5 cellular contexts compared by ENCODE assay signal in genomic region chr4:186906722-186907121, GRCh38.
"Had no signal": no experiment of that assay in that cellular context is flagged by ENCODE, and none has a peak within 500 bp of the region (broad histone marks: within the 10 kb centered on the region; RNA-seq: fewer than 3 reads in every experiment).

No MANE protein-coding gene starts in this region.

- H3K27ac ChIP-seq: HL-60 had no signal

- FAIRE-seq: HepG2, HTR-8/SVneo had no signal

- ATAC-seq: HepG2 had no signal

- DNase-seq: KBM-7, KG1 had no signal
